Comparison of ENCODE assay signal across 1 cellular context in the genomic region with DNA sequence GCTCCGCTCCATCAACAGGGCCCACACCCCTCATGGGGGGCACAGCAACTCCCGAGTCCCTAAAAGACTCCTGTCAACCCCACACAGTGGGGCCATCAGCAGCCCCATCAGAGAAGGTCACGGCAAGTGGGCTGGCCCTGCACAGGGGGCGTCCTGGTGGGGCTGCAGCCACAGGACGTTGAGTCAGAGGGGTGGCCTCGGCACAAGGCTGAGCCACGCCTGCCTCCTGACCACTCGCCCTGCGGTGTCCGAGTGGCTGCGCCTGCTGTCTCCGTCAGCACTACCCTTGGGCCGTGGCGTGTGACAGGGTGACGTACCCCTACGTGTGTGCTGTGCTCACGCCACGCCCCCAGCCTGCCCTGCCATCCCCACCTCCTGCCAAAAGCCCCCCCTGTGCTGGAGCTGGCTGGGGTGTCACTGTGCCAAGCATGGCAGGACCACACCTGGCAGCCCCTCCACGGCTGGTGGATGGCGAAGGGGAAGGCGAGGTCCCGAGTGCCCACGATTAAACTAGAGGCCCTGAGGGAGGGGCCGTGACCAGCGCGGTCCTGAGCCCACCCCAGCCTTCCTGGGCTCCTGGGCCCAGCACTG.
TF ChIP-seq lines count a peak whose summit lies in the region.

No MANE protein-coding gene starts in this region.

TF ChIP-seq in H1, 55 proteins besides CTCF, POLR2A, EP300 and RAD21:
- TF ChIP-seq POU5F1 (IDR thresholded peaks at IDR 0.05; ENCODE audit: low read depth, low read length) (no peak), ZNF274 (IDR thresholded peaks at IDR 0.05; ENCODE audit: borderline replicate concordance, extremely low read depth, low read length) (no peak), ATF3 (IDR thresholded peaks at IDR 0.05; ENCODE audit: insufficient read depth, low read depth, low read length) (no peak), MAX (IDR thresholded peaks at IDR 0.05) (no peak), YY1 (IDR thresholded peaks at IDR 0.05; ENCODE audit: low read depth, low read length) (no peak), JUND (IDR thresholded peaks at IDR 0.05; ENCODE audit: low read length) (no peak), MAFK (IDR thresholded peaks at IDR 0.05; ENCODE audit: low read depth, low read length) (no peak), KDM4A (IDR thresholded peaks at IDR 0.05; ENCODE audit: low read depth, low read length, severe bottlenecking) (no peak), CBX8 (IDR thresholded peaks at IDR 0.05; ENCODE audit: borderline replicate concordance, low read depth, low read length) (no peak), RNF2 (IDR thresholded peaks at IDR 0.05; ENCODE audit: borderline replicate concordance, low read depth, low read length, missing control alignments, poor library complexity, severe bottlenecking) (no peak), ATF2 (IDR thresholded peaks at IDR 0.05; ENCODE audit: low read length) (no peak), SUZ12 (IDR thresholded peaks at IDR 0.05; ENCODE audit: low read length) (no peak), TCF12 (IDR thresholded peaks at IDR 0.05; ENCODE audit: low read depth, low read length) (no peak), CHD1 (IDR thresholded peaks at IDR 0.05; ENCODE audit: low read depth, low read length) (no peak), EZH2 (IDR thresholded peaks at IDR 0.05; ENCODE audit: low read depth, low read length, severe bottlenecking) (no peak)
- TF ChIP-seq, protein P1, sequence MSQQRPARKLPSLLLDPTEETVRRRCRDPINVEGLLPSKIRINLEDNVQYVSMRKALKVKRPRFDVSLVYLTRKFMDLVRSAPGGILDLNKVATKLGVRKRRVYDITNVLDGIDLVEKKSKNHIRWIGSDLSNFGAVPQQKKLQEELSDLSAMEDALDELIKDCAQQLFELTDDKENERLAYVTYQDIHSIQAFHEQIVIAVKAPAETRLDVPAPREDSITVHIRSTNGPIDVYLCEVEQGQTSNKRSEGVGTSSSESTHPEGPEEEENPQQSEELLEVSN (IDR thresholded peaks at IDR 0.05), result no peak
